ENCODE assay signal across 27 cellular contexts in the genomic region with DNA sequence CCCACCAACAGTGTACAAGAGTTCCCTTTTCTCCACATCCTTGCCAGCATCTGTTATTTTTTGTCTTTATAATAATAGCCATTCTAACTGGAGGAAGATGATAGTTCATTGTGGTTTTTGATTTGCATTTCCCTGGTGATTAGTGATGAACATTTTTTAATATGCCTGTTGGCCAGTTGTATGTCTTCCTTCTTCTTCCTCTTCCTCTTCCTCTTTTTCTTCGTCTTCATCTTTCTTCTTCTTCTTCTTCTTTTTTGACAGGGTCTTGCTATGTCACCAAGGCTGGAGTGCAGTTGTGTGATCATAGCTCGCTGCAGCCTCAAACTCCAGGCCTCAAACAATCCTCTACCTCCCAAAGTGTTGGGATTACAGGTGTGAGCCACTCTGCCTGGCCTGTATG.
"Had no signal": no experiment of that assay in that cellular context is flagged by ENCODE, and none has a peak within 500 bp of the region (broad histone marks: within the 10 kb centered on the region; RNA-seq: fewer than 3 reads in every experiment).

No MANE protein-coding gene starts in this region.

- H3K9me3 Mint-ChIP-seq: activated naive CD4-positive, alpha-beta T cell treated with anti-CD3 and anti-CD28 coated beads, Interleukin-2, amount 50 U/mL, for 24 hours; activated naive CD8-positive, alpha-beta T cell treated with anti-CD3 and anti-CD28 coated beads, Interleukin-2, amount 50 U/mL, for 24 hours; stimulated activated memory B cell treated with anti-CD40 and anti-IgM and Interleukin-4, amounts not matched to agents 10 μg/mL and 1 μg/mL and 100 μg/mL, for 72 hours; stimulated activated naive CD8-positive, alpha-beta T cell treated with anti-CD3 and anti-CD28 coated beads, Interleukin-15, amount 100 ng/mL, for 72 hours had no signal

- H3K27ac Mint-ChIP-seq: activated CD4-positive, alpha-beta T cell treated with anti-CD3 and anti-CD28 coated beads for 36 hours; activated CD8-positive, alpha-beta memory T cell treated with anti-CD3 and anti-CD28 coated beads, Interleukin-2, amount 10 ng/mL, durations not matched to agents 7 days and 5 days; activated CD8-positive, alpha-beta T cell treated with anti-CD3 and anti-CD28 coated beads, Interleukin-2, amount 10 ng/mL, durations not matched to agents 7 days and 5 days; activated naive CD4-positive, alpha-beta T cell treated with anti-CD3 and anti-CD28 coated beads, Interleukin-2, amount 50 U/mL, for 24 hours; activated naive CD8-positive, alpha-beta T cell treated with anti-CD3 and anti-CD28 coated beads, Interleukin-2, amount 50 U/mL, for 24 hours; activated T-helper 2 cell treated with anti-CD3 and anti-CD28 coated beads, Interferon-gamma antibody, Interleukin-2, Interleukin-4, amounts not matched to agents 10 μg/mL and 5 μg/mL and 100 μg/mL, durations not matched to agents 14 hours and 24 hours and 36 hours; stimulated activated memory B cell treated with anti-CD40 and anti-IgM and Interleukin-4, amounts not matched to agents 10 μg/mL and 1 μg/mL and 100 μg/mL, for 72 hours; type B pancreatic cell had no signal

- H3K4me1 Mint-ChIP-seq: activated CD4-positive, alpha-beta T cell treated with anti-CD3 and anti-CD28 coated beads for 36 hours; activated CD8-positive, alpha-beta memory T cell treated with anti-CD3 and anti-CD28 coated beads, Interleukin-2, amount 10 ng/mL, durations not matched to agents 7 days and 5 days; activated naive CD4-positive, alpha-beta T cell treated with anti-CD3 and anti-CD28 coated beads, Interleukin-2, amount 50 U/mL, for 24 hours; neural crest cell; stimulated activated naive CD8-positive, alpha-beta T cell treated with anti-CD3 and anti-CD28 coated beads, Interleukin-15, amount 100 ng/mL, for 72 hours had no signal

- H3K27me3 Mint-ChIP-seq: activated CD8-positive, alpha-beta memory T cell treated with anti-CD3 and anti-CD28 coated beads, Interleukin-2, amount 10 ng/mL, durations not matched to agents 7 days and 5 days; activated naive CD4-positive, alpha-beta T cell treated with anti-CD3 and anti-CD28 coated beads, Interleukin-2, amount 50 U/mL, for 24 hours; activated naive CD8-positive, alpha-beta T cell treated with anti-CD3 and anti-CD28 coated beads, Interleukin-2, amount 50 U/mL, for 24 hours; stimulated activated naive CD8-positive, alpha-beta T cell treated with anti-CD3 and anti-CD28 coated beads, Interleukin-15, amount 100 ng/mL, for 72 hours; type B pancreatic cell had no signal

- ATAC-seq: activated CD4-positive, alpha-beta T cell treated with anti-CD3 and anti-CD28 coated beads for 36 hours; activated CD8-positive, alpha-beta memory T cell treated with anti-CD3 and anti-CD28 coated beads, Interleukin-2, amount 10 ng/mL, durations not matched to agents 7 days and 5 days; activated CD8-positive, alpha-beta T cell treated with anti-CD3 and anti-CD28 coated beads, Interleukin-2, amount 10 ng/mL, durations not matched to agents 7 days and 5 days; activated naive CD8-positive, alpha-beta T cell treated with anti-CD3 and anti-CD28 coated beads, Interleukin-2, amount 50 U/mL, for 24 hours; left cardiac atrium; naive thymus-derived CD8-positive, alpha-beta T cell; pancreas; stimulated activated memory B cell treated with anti-CD40 and anti-IgM and Interleukin-4, amounts not matched to agents 10 μg/mL and 1 μg/mL and 100 μg/mL, for 72 hours; stimulated activated naive CD8-positive, alpha-beta T cell treated with anti-CD3 and anti-CD28 coated beads, Interleukin-15, amount 100 ng/mL, for 72 hours had no signal

- H3K4me3 Mint-ChIP-seq: activated CD4-positive, alpha-beta T cell treated with anti-CD3 and anti-CD28 coated beads for 36 hours; activated CD8-positive, alpha-beta memory T cell treated with anti-CD3 and anti-CD28 coated beads, Interleukin-2, amount 10 ng/mL, durations not matched to agents 7 days and 5 days; activated CD8-positive, alpha-beta T cell treated with anti-CD3 and anti-CD28 coated beads, Interleukin-2, amount 10 ng/mL, durations not matched to agents 7 days and 5 days; activated naive CD4-positive, alpha-beta T cell treated with anti-CD3 and anti-CD28 coated beads, Interleukin-2, amount 50 U/mL, for 24 hours; activated naive CD8-positive, alpha-beta T cell treated with anti-CD3 and anti-CD28 coated beads, Interleukin-2, amount 50 U/mL, for 24 hours; naive thymus-derived CD8-positive, alpha-beta T cell; neural crest cell; stimulated activated memory B cell treated with anti-CD40 and anti-IgM and Interleukin-4, amounts not matched to agents 10 μg/mL and 1 μg/mL and 100 μg/mL, for 72 hours; stimulated activated naive CD8-positive, alpha-beta T cell treated with anti-CD3 and anti-CD28 coated beads, Interleukin-15, amount 100 ng/mL, for 72 hours; type B pancreatic cell had no signal

- H3K36me3 Mint-ChIP-seq: activated CD8-positive, alpha-beta memory T cell treated with anti-CD3 and anti-CD28 coated beads, Interleukin-2, amount 10 ng/mL, durations not matched to agents 7 days and 5 days; activated naive CD4-positive, alpha-beta T cell treated with anti-CD3 and anti-CD28 coated beads, Interleukin-2, amount 50 U/mL, for 24 hours; stimulated activated memory B cell treated with anti-CD40 and anti-IgM and Interleukin-4, amounts not matched to agents 10 μg/mL and 1 μg/mL and 100 μg/mL, for 72 hours; type B pancreatic cell had no signal

- DNase-seq: activated CD4-positive, alpha-beta T cell treated with anti-CD3 and anti-CD28 coated beads for 36 hours; activated CD4-positive, CD25-positive, alpha-beta regulatory T cell; activated CD8-positive, alpha-beta memory T cell treated with anti-CD3 and anti-CD28 coated beads, Interleukin-2, amount 10 ng/mL, durations not matched to agents 7 days and 5 days; activated CD8-positive, alpha-beta T cell treated with anti-CD3 and anti-CD28 coated beads, Interleukin-2, amount 10 ng/mL, durations not matched to agents 7 days and 5 days; activated naive CD8-positive, alpha-beta T cell treated with anti-CD3 and anti-CD28 coated beads, Interleukin-2, amount 50 U/mL, for 24 hours; activated T-cell treated with anti-CD3 and anti-CD28 coated beads, Interleukin-2, amount 50 U/mL, for 48 hours; amygdala; caudate nucleus; cortex of kidney; head of caudate nucleus; hippocampal formation; left cardiac atrium; midbrain; naive thymus-derived CD8-positive, alpha-beta T cell; nucleus accumbens; pancreas; stimulated activated CD4-positive, alpha-beta T cell treated with anti-CD3 and anti-CD28 coated beads, Interleukin-1b, Interleukin-23, amount 100 ng/mL, for 48 hours; stimulated activated CD4-positive, alpha-beta T cell treated with anti-CD3 and anti-CD28 coated beads, Interleukin-4, amount 100 ng/mL, for 4 hours; stimulated activated CD8-positive, alpha-beta memory T cell treated with anti-CD3 and anti-CD28 coated beads, Interleukin-4, amount 100 ng/mL, for 48 hours; stimulated activated naive CD8-positive, alpha-beta T cell treated with anti-CD3 and anti-CD28 coated beads, Interleukin-15, amount 100 ng/mL, for 72 hours; substantia nigra; uterus had no signal
